ENCODE assay signal across 8 cellular contexts in genomic region chr10:43304687-43305333, GRCh38. TPM values are rescaled to one million over a fixed set of nuclear protein-coding genes. Genes with fewer than 3 reads are reported as not detected.
DNase-seq lines count a peak whose midpoint lies in the region; ATAC-seq, FAIRE-seq and TF ChIP-seq lines count a peak whose summit lies in the region.

No MANE protein-coding gene starts in this region.

- no peaks in the 10 kb centered on the region for H3K79me2 ChIP-seq in OCI-LY7 (ENCODE audit: insufficient read depth, low read depth, low read length)

- H3K4me2 ChIP-seq in OCI-LY7 (ENCODE audit: low read length): no peak overlapping the region

- peak; percentile 57 to 68 for ATAC-seq in activated naive CD4-positive, alpha-beta T cell treated with anti-CD3 and anti-CD28 coated beads, Interleukin-2, amount 50 U/mL, for 72 hours
- ATAC-seq in heart right ventricle (peak; percentile 73 to 94 (median 88)), GM18502 (IDR thresholded peaks at IDR 0.05; ENCODE audit: poor library complexity, unreplicated experiment) (no peak)

- no peaks in the 10 kb centered on the region for H4K20me1 ChIP-seq in OCI-LY7 (ENCODE audit: insufficient read depth, low read length)

- no peak overlapping the region for H2AFZ ChIP-seq in OCI-LY7 (ENCODE audit: low read length)

- FAIRE-seq in H54 (lab: Jason Lieb, UNC): no peak

- peaks cover 0 to 28% (median 15%) of the 10 kb centered on the region in 7 donors for H3K27me3 ChIP-seq in heart right ventricle
- no peaks in the 10 kb centered on the region for H3K27me3 ChIP-seq in ovary
- H3K27me3 ChIP-seq in thymus (ENCODE audit: control insufficient read depth, insufficient read depth): peaks cover 11% of the 10 kb centered on the region

- no peaks in the 10 kb centered on the region for H3K9me3 Mint-ChIP-seq in activated naive CD4-positive, alpha-beta T cell treated with anti-CD3 and anti-CD28 coated beads, Interleukin-2, amount 50 U/mL, for 72 hours

- WGBS in heart right ventricle, 2 donors: 2% methylated on average over 39 to 42 of the region's 42 CpGs
- whole genome bisulfite sequencing in ovary, 3 donors: 3 to 4% (median 3%) methylated on average over 40 to 42 of the region's 42 CpGs
- WGBS in thymus: 4% methylated on average over 42 of the region's 42 CpGs

- H3K9ac ChIP-seq in SK-N-MC (ENCODE audit: insufficient read length): no peak overlapping the region

- no peak for TF ChIP-seq EP300 in ovary (IDR thresholded peaks at IDR 0.05)

- peaks cover 0 to 27% (median 5%) of the 10 kb centered on the region in 9 donors for H3K4me1 ChIP-seq in heart right ventricle
- H3K4me1 ChIP-seq in ovary (ENCODE audit: insufficient read depth): peaks cover 4% of the 10 kb centered on the region
- peaks cover 3% of the 10 kb centered on the region for H3K4me1 ChIP-seq in thymus (ENCODE audit: control insufficient read depth, insufficient read depth, low read length)
- H3K4me1 ChIP-seq in OCI-LY7 (ENCODE audit: insufficient read depth, low read length, poor library complexity, severe bottlenecking): no peaks in the 10 kb centered on the region

- BruUV-seq in OCI-LY7 (replicated peaks; lab: Mats Ljungman, UMichigan): no TSS peak

- intact Hi-C loops in heart right ventricle (cut with DNase I): no loop called here
- intact Hi-C loops in ovary (cut with DNase I): no loop called here
- intact Hi-C loops in OCI-LY7 (cut with micrococcal nuclease; ENCODE audit: unreplicated experiment): no loop called here

- TF ChIP-seq CTCF in heart right ventricle (IDR thresholded peaks at IDR 0.05): no peak
- TF ChIP-seq CTCF in ovary (IDR thresholded peaks at IDR 0.05): no peak
- TF ChIP-seq CTCF in OCI-LY7 (conservative IDR thresholded peaks at IDR 0.05; ENCODE audit: low read length): no peak

- peaks cover 0 to 5% of the 10 kb centered on the region in 2 donors for H3K36me3 Mint-ChIP-seq in activated naive CD4-positive, alpha-beta T cell treated with anti-CD3 and anti-CD28 coated beads, Interleukin-2, amount 50 U/mL, for 72 hours

- H3K27ac ChIP-seq in SK-N-MC (no peak overlapping the region), heart right ventricle (peak overlapping the region in 2 of 10 donors; percentile 36 to 53), ovary (peak overlapping the region in 1 of 2 donors; percentile 21), thymus (ENCODE audit: low read depth) (no peak overlapping the region), OCI-LY7 (ENCODE audit: low read depth, low read length, poor library complexity, severe bottlenecking) (no peak overlapping the region)

- H3K27ac Mint-ChIP-seq in activated naive CD4-positive, alpha-beta T cell treated with anti-CD3 and anti-CD28 coated beads, Interleukin-2, amount 50 U/mL, for 72 hours: no peak overlapping the region

- H3K9me3 ChIP-seq in SK-N-MC (ENCODE audit: low read depth, low read length) (no peaks in the 10 kb centered on the region), heart right ventricle (peaks cover 0 to 9% (median 0%) of the 10 kb centered on the region in 11 donors), ovary (no peaks in the 10 kb centered on the region), thymus (ENCODE audit: control insufficient read depth) (peaks cover 8% of the 10 kb centered on the region), OCI-LY7 (ENCODE audit: low read length) (no peaks in the 10 kb centered on the region)

- peak overlapping the region; percentile 71 for H3K4me3 ChIP-seq in SK-N-MC
- peak overlapping the region in 9 of 10 donors; percentile 21 to 56 (median 53) for H3K4me3 ChIP-seq in heart right ventricle
- H3K4me3 ChIP-seq in ovary: peak overlapping the region; percentile 32
- H3K4me3 ChIP-seq in thymus (ENCODE audit: low read length): peak overlapping the region; percentile 21
- no peak overlapping the region for H3K4me3 ChIP-seq in OCI-LY7 (ENCODE audit: low read depth, low read length, poor library complexity, severe bottlenecking)

- POLR2A ChIA-PET in OCI-LY7 (lab: Charles Lee): interaction anchor here (0.6 kb wide), 1 partner anchor 131 kb away, joined by 8 read pairs; no protein-coding TSS in a partner anchor

- CTCF ChIA-PET in OCI-LY7 (lab: Charles Lee; ENCODE audit: unreplicated experiment): no interaction called here

- no peaks in the 10 kb centered on the region for H3K9me2 ChIP-seq in OCI-LY7 (ENCODE audit: insufficient read depth, low read length)

- TF ChIP-seq POLR2A in H54 (IDR thresholded peaks at IDR 0.05; ENCODE audit: low read depth, low read length): no peak
- no peak for TF ChIP-seq POLR2A in ovary (IDR thresholded peaks at IDR 0.05)

- DNase-seq in H54 (ENCODE audit: insufficient read length, low spot score) (peak; percentile 38), SK-N-MC (ENCODE audit: low read depth, low spot score) (no peak), heart right ventricle (peak; percentile 67 to 75), ovary (peak; percentile 69 to 85 (median 76)), OCI-LY7 (ENCODE audit: low spot score) (no peak)
- peak; percentile 43 to 61 for DNase-seq in activated naive CD4-positive, alpha-beta T cell treated with anti-CD3 and anti-CD28 coated beads, Interleukin-2, amount 50 U/mL, for 72 hours (ENCODE audit: low spot score in 2 of 2)

- H3K36me3 ChIP-seq in SK-N-MC (ENCODE audit: insufficient read depth, low read length) (no peaks in the 10 kb centered on the region), heart right ventricle (no peaks in the 10 kb centered on the region), ovary (no peaks in the 10 kb centered on the region), thymus (ENCODE audit: control insufficient read depth, insufficient read depth) (no peaks in the 10 kb centered on the region), OCI-LY7 (ENCODE audit: insufficient read depth, low read length) (no peaks in the 10 kb centered on the region)

RNA-seq across cellular contexts. Expression of gene RASGEF1A, which starts 37.9 kb away (rescaled TPM):
- total RNA-seq in activated naive CD4-positive, alpha-beta T cell treated with anti-CD3 and anti-CD28 coated beads, Interleukin-2, amount 50 U/mL, for 72 hours: under 1 TPM; 0.39 to 0.66 TPM
- total RNA-seq in heart right ventricle (1 to 10 TPM in 7 of 10 donors, under 1 TPM in 3; 0.63 to 2.4 (median 1.4) TPM), ovary (1 to 10 TPM in 4 of 7 donors, under 1 TPM in 3; 0.60 to 5.2 (median 1.3) TPM), OCI-LY7 (2022) (0.35 and 0.55 TPM in 2 replicates)
- polyA plus RNA-seq in heart right ventricle (under 1 TPM; 0.16 to 0.44 TPM), ovary (1 to 10 TPM in 1 of 2 donors, under 1 TPM in 1; 0.92 to 2.3 TPM), thymus (1.3 TPM)
- 0.06 and 0.36 TPM in 2 replicates for total RNA-seq in OCI-LY7 (2014; rRNA removed; shearing (Covaris generic))

Comparison
In these comparisons a context has a peak if more than half of its experiments do, and no peak if none do; other contexts are left out.
1. DNase-seq: peak in H54 (single experiment), activated naive CD4-positive, alpha-beta T cell treated with anti-CD3 and anti-CD28 coated beads, Interleukin-2, amount 50 U/mL, for 72 hours (2 of 2), heart right ventricle (2 of 2) and ovary (5 of 5); none in SK-N-MC (single experiment) and OCI-LY7 (single experiment).